ENCODE assay signal across 13 cellular contexts in genomic region chr15:101657968-101658784, GRCh38. TPM values are rescaled to one million over a fixed set of nuclear protein-coding genes. Genes with fewer than 3 reads are reported as not detected.
DNase-seq lines count a peak whose midpoint lies in the region; ATAC-seq, FAIRE-seq and TF ChIP-seq lines count a peak whose summit lies in the region.
"Had no signal": no experiment of that assay in that cellular context is flagged by ENCODE, and none has a peak within 500 bp of the region (broad histone marks: within the 10 kb centered on the region; RNA-seq: fewer than 3 reads in every experiment).

No MANE protein-coding gene starts in this region.

- no peak for ATAC-seq in activated CD8-positive, alpha-beta T cell treated with anti-CD3 and anti-CD28 coated beads for 36 hours

- peaks cover 27% of the 10 kb centered on the region for H3K4me1 Mint-ChIP-seq in CD14-positive monocyte
- peaks cover 14% of the 10 kb centered on the region for H3K4me1 Mint-ChIP-seq in activated CD8-positive, alpha-beta T cell treated with anti-CD3 and anti-CD28 coated beads for 36 hours (ENCODE audit: low read depth)

- peaks cover 5% of the 10 kb centered on the region for H3K79me1 ChIP-seq in mesenchymal stem cell (replicated peaks; ENCODE audit: low read length, poor library complexity, severe bottlenecking)

- H2AFZ ChIP-seq in mesenchymal stem cell (ENCODE audit: low read depth, low read length) = no peak overlapping the region

- H3K4me3 Mint-ChIP-seq in CD14-positive monocyte = peak overlapping the region in 1 of 2 donors; percentile 51
- no peak overlapping the region for H3K4me3 Mint-ChIP-seq in activated CD8-positive, alpha-beta T cell treated with anti-CD3 and anti-CD28 coated beads for 36 hours
- H3K4me3 Mint-ChIP-seq: naive B cell had no signal

- no peak overlapping the region for H2BK15ac ChIP-seq in mesenchymal stem cell (ENCODE audit: low read depth, poor library complexity, severe bottlenecking)

- H3K9ac ChIP-seq in mesenchymal stem cell (ENCODE audit: low read length) (no peak overlapping the region), kidney (ENCODE audit: low read length in 2 of 2) (no peak overlapping the region)

- H3K36me3 ChIP-seq in left ventricle myocardium inferior (peaks cover 23% of the 10 kb centered on the region), mesenchymal stem cell (ENCODE audit: control insufficient read depth in 1 of 2, insufficient read depth in 2 of 2, low read depth in 1 of 2, low read length in 2 of 2) (peaks cover 19 to 29% of the 10 kb centered on the region in 2 experiments), kidney (ENCODE audit: control insufficient read depth in 1 of 2, insufficient read depth in 2 of 2, low read length in 2 of 2) (peaks cover 0 to 8% of the 10 kb centered on the region in 2 donors)

- no peak overlapping the region for H3K4me3 ChIP-seq in left ventricle myocardium inferior
- no peak overlapping the region for H3K4me3 ChIP-seq in mesenchymal stem cell (ENCODE audit: insufficient read depth in 1 of 2, low read depth in 1 of 2, low read length in 2 of 2)
- no peak overlapping the region for H3K4me3 ChIP-seq in kidney (ENCODE audit: low read length in 2 of 2)

- H3K36me3 Mint-ChIP-seq in CD14-positive monocyte = peaks cover 0 to 8% of the 10 kb centered on the region in 2 donors
- no peaks in the 10 kb centered on the region for H3K36me3 Mint-ChIP-seq in activated CD8-positive, alpha-beta T cell treated with anti-CD3 and anti-CD28 coated beads for 36 hours (ENCODE audit: low read depth)

- no peak overlapping the region for H2BK120ac ChIP-seq in mesenchymal stem cell (ENCODE audit: low read depth, low read length)

- H3K27me3 Mint-ChIP-seq in CD14-positive monocyte (ENCODE audit: low read depth in 3 of 3) = no peaks in the 10 kb centered on the region
- no peaks in the 10 kb centered on the region for H3K27me3 Mint-ChIP-seq in activated CD8-positive, alpha-beta T cell treated with anti-CD3 and anti-CD28 coated beads for 36 hours
- H3K27me3 Mint-ChIP-seq: naive B cell had no signal

- no peak for FAIRE-seq in kidney (lab: Jason Lieb, UNC)
- FAIRE-seq: HTR-8/SVneo, TTC549 had no signal

- H4K8ac ChIP-seq in mesenchymal stem cell (ENCODE audit: low read length) = no peak overlapping the region

- H3K23ac ChIP-seq in mesenchymal stem cell (ENCODE audit: low read length in 2 of 2) = no peak overlapping the region

- intact Hi-C loops in CD14-positive monocyte (cut with micrococcal nuclease) (loop anchor here (10.0 kb wide), 4 partner anchors 153 to 1053 kb away; partner anchors contain the start of genes ASB7 (in 1 of the 2) and LINS1 (in 1 of the 2)), left ventricle myocardium inferior (cut with micrococcal nuclease) (no loop called here), kidney (cut with DNase I) (no loop called here)
- intact Hi-C loops in activated CD8-positive, alpha-beta T cell treated with anti-CD3 and anti-CD28 coated beads for 36 hours (cut with micrococcal nuclease) = no loop called here

- no peaks in the 10 kb centered on the region for H3K27me3 ChIP-seq in left ventricle myocardium inferior (ENCODE audit: low read depth)
- H3K27me3 ChIP-seq in mesenchymal stem cell (ENCODE audit: control insufficient read depth in 1 of 2, insufficient read depth in 1 of 2, low read length in 2 of 2) = no peaks in the 10 kb centered on the region

- no peak overlapping the region for H2BK12ac ChIP-seq in mesenchymal stem cell (ENCODE audit: low read length in 2 of 2)

- no peak overlapping the region for H4K91ac ChIP-seq in mesenchymal stem cell (ENCODE audit: low read length)

- no peak overlapping the region for H2BK5ac ChIP-seq in mesenchymal stem cell (ENCODE audit: low read depth, low read length, poor library complexity, severe bottlenecking)

- no peak overlapping the region for H3K14ac ChIP-seq in mesenchymal stem cell (ENCODE audit: low read length in 2 of 2)

- H3K27ac ChIP-seq in left ventricle myocardium inferior (replicated peaks) (peak overlapping the region; percentile 56), mesenchymal stem cell (ENCODE audit: low read length, poor library complexity, severe bottlenecking) (no peak overlapping the region), kidney (ENCODE audit: low read depth in 2 of 2, low read length in 2 of 2) (no peak overlapping the region)
- H3K27ac ChIP-seq: C4-2B had no signal

- TF ChIP-seq EP300 in Ishikawa (IDR thresholded peaks at IDR 0.05; ENCODE audit: borderline replicate concordance) = no peak

- WGBS in mesenchymal stem cell = 86% methylated on average over 8 of the region's 9 CpGs

- no peak overlapping the region for H3K4me2 ChIP-seq in mesenchymal stem cell (ENCODE audit: low read length, poor library complexity, severe bottlenecking)

- CTCF ChIA-PET in activated CD8-positive, alpha-beta T cell treated with anti-CD3 and anti-CD28 coated beads for 36 hours (lab: Charles Lee) = interaction anchor here (0.6 to 1.6 kb wide), 3 partner anchors 9 to 18 kb away, joined by 4 to 5 read pairs (median 4); no protein-coding TSS in a partner anchor

- DNase-seq in CD14-positive monocyte (ENCODE audit: low spot score) = no peak
- DNase-seq in NCI-H345 treated with DMSO at 0.1 percent for 48 hours (lab: John Stamatoyannopoulos, UW; ENCODE audit: unreplicated experiment) = peak; percentile 24
- peak; percentile 34 for DNase-seq in left ventricle myocardium inferior
- no peak for DNase-seq in activated CD8-positive, alpha-beta T cell treated with anti-CD3 and anti-CD28 coated beads for 36 hours
- DNase-seq in mesenchymal stem cell = no peak
- no peak for DNase-seq in NK-92 treated with Interleukin-12 subunit alpha and Interleukin-12 subunit beta, amount 100 ng/mL, for 24 hours (lab: John Stamatoyannopoulos, UW)
- DNase-seq in kidney = no peak
- DNase-seq: naive B cell, NCI-H226 had no signal

- H2AK5ac ChIP-seq in mesenchymal stem cell (ENCODE audit: low read length, severe bottlenecking) = no peak overlapping the region

- H3K4ac ChIP-seq in mesenchymal stem cell (ENCODE audit: low read depth in 1 of 2, low read length in 2 of 2) = no peak overlapping the region

- TF ChIP-seq CTCF in CD14-positive monocyte (IDR thresholded peaks at IDR 0.05) (no peak), left ventricle myocardium inferior (IDR thresholded peaks at IDR 0.05; ENCODE audit: borderline replicate concordance) (no peak), kidney (IDR thresholded peaks at IDR 0.05; ENCODE audit: borderline replicate concordance, extremely low read depth, insufficient read depth) (no peak)
- TF ChIP-seq CTCF in activated CD8-positive, alpha-beta T cell treated with anti-CD3 and anti-CD28 coated beads for 36 hours (IDR thresholded peaks at IDR 0.05) = no peak

- no peaks in the 10 kb centered on the region for H3K9me3 Mint-ChIP-seq in CD14-positive monocyte
- no peaks in the 10 kb centered on the region for H3K9me3 Mint-ChIP-seq in activated CD8-positive, alpha-beta T cell treated with anti-CD3 and anti-CD28 coated beads for 36 hours
- H3K9me3 Mint-ChIP-seq: naive B cell had no signal

- H3K18ac ChIP-seq in mesenchymal stem cell (ENCODE audit: low read depth in 1 of 2, low read length in 2 of 2) = no peak overlapping the region

- H3K27ac Mint-ChIP-seq in CD14-positive monocyte = peak overlapping the region in 4 of 7 donors; percentile 3 to 64 (median 43)
- H3K27ac Mint-ChIP-seq in activated CD8-positive, alpha-beta T cell treated with anti-CD3 and anti-CD28 coated beads for 36 hours = no peak overlapping the region

- no peak for TF ChIP-seq RAD21 in Ishikawa (IDR thresholded peaks at IDR 0.05; ENCODE audit: low read depth)

- H3K9me3 ChIP-seq in left ventricle myocardium inferior (replicated peaks) (no peaks in the 10 kb centered on the region), mesenchymal stem cell (ENCODE audit: control insufficient read depth, low read length) (no peaks in the 10 kb centered on the region), kidney (ENCODE audit: control insufficient read depth in 1 of 2, low read length in 2 of 2) (no peaks in the 10 kb centered on the region)

- POLR2A ChIA-PET in activated CD8-positive, alpha-beta T cell treated with anti-CD3 and anti-CD28 coated beads for 36 hours (lab: Charles Lee) = no interaction called here

- peaks cover 21% of the 10 kb centered on the region for H3K4me1 ChIP-seq in left ventricle myocardium inferior
- no peaks in the 10 kb centered on the region for H3K4me1 ChIP-seq in mesenchymal stem cell (ENCODE audit: control insufficient read depth, insufficient read depth, low read depth, low read length)
- peaks cover 0 to 2% of the 10 kb centered on the region in 2 donors for H3K4me1 ChIP-seq in kidney (ENCODE audit: control insufficient read depth in 1 of 2, insufficient read depth in 1 of 2, low read depth in 1 of 2, low read length in 2 of 2)

TF ChIP-seq in Ishikawa, 13 proteins besides CTCF, POLR2A, EP300 and RAD21:
- peak; percentile 83 for TF ChIP-seq NFIC (IDR thresholded peaks at IDR 0.05)
- peak; percentile 24; the same call in 1 of the 2 replicates for TF ChIP-seq TEAD4 (IDR thresholded peaks at IDR 0.05)
- no peak for TF ChIP-seq EGR1 (IDR thresholded peaks at IDR 0.05)

RNA-seq across cellular contexts. Expression of gene TM2D3, which starts 6.0 kb away (rescaled TPM):
- polyA plus RNA-seq in CD14-positive monocyte (10 to 100 TPM; 22.9 to 26.5 TPM), kidney (ENCODE audit: insufficient read depth, low read depth, low replicate concordance) (47.9 TPM)
- total RNA-seq in left ventricle myocardium inferior (50.6 TPM), kidney (48.7 TPM)
- total RNA-seq in activated CD8-positive, alpha-beta T cell treated with anti-CD3 and anti-CD28 coated beads for 36 hours = 10 to 100 TPM; 37.8 to 38.5 TPM
- 26.7 TPM for polyA plus RNA-seq in mesenchymal stem cell (2013, experiment 1 of 2)
- 29.0 TPM for polyA plus RNA-seq in mesenchymal stem cell (2013, experiment 2 of 2)

Comparison
In these comparisons a context has a peak if more than half of its experiments do, and no peak if none do; other contexts are left out.
1. DNase-seq: peak in NCI-H345 treated with DMSO at 0.1 percent for 48 hours (single experiment) and left ventricle myocardium inferior (single experiment); none in CD14-positive monocyte (single experiment), activated CD8-positive, alpha-beta T cell treated with anti-CD3 and anti-CD28 coated beads for 36 hours (single experiment), mesenchymal stem cell (single experiment), NK-92 treated with Interleukin-12 subunit alpha and Interleukin-12 subunit beta, amount 100 ng/mL, for 24 hours (single experiment) and kidney (single experiment).
2. intact Hi-C loops: an anchor here in CD14-positive monocyte (10.0 kb wide); none called in left ventricle myocardium inferior, activated CD8-positive, alpha-beta T cell treated with anti-CD3 and anti-CD28 coated beads for 36 hours and kidney.